ENCODE assay signal across 8 cellular contexts in genomic region chr12:40226652-40227051, GRCh38. TPM values are rescaled to one million over a fixed set of nuclear protein-coding genes. Genes with fewer than 3 reads are reported as not detected.
DNase-seq lines count a peak whose midpoint lies in the region; ATAC-seq and TF ChIP-seq lines count a peak whose summit lies in the region.

No MANE protein-coding gene starts in this region.

- H3K27me3 Mint-ChIP-seq in T-helper 17 cell: no peaks in the 10 kb centered on the region

- TF ChIP-seq EP300 in esophagus muscularis mucosa (IDR thresholded peaks at IDR 0.05) (no peak), sigmoid colon (IDR thresholded peaks at IDR 0.05) (no peak)

- H3K4me3 ChIP-seq in esophagus muscularis mucosa: peak overlapping the region; percentile 70 to 90 (median 82)
- H3K4me3 ChIP-seq in sigmoid colon: peak overlapping the region; percentile 62 to 84 (median 74)

- no peak overlapping the region for H3K27ac Mint-ChIP-seq in T-helper 17 cell

- WGBS in esophagus muscularis mucosa: 22% methylated on average over 4 of the region's 4 CpGs
- 60 to 72% methylated on average over 4 of the region's 4 CpGs for WGBS in sigmoid colon, 2 donors

- no peak for TF ChIP-seq POLR2A in esophagus muscularis mucosa (IDR thresholded peaks at IDR 0.05; ENCODE audit: low read depth)
- TF ChIP-seq POLR2A in sigmoid colon (IDR thresholded peaks at IDR 0.05): no peak

- DNase-seq in MV-4-11 (lab: John Stamatoyannopoulos, UW): peak; percentile 49
- DNase-seq in esophagus muscularis mucosa (ENCODE audit: extremely low spot score): peak; percentile 94
- peak; percentile 81 for DNase-seq in sigmoid colon
- no peak for DNase-seq in NCI-H1694 treated with DMSO at 0.1 percent for 48 hours (lab: John Stamatoyannopoulos, UW)
- no peak for DNase-seq in DMS 273 treated with DMSO at 0.1 percent for 48 hours (lab: John Stamatoyannopoulos, UW)
- DNase-seq in T-helper 17 cell: no peak

- intact Hi-C loops in esophagus muscularis mucosa (cut with DNase I) (no loop called here), sigmoid colon (cut with DNase I) (loop anchor here (10.0 kb wide), 2 partner anchors 462 to 782 kb away; partner anchors contain the start of gene KIF21A)

- ATAC-seq in GM18517 (IDR thresholded peaks at IDR 0.05; ENCODE audit: unreplicated experiment) (peak; percentile 17), HG03095 (IDR thresholded peaks at IDR 0.05; ENCODE audit: unreplicated experiment) (no peak), T-helper 17 cell (no peak)

- H3K4me1 Mint-ChIP-seq in T-helper 17 cell: peaks cover 4% of the 10 kb centered on the region

- TF ChIP-seq CTCF in esophagus muscularis mucosa (IDR thresholded peaks at IDR 0.05): no peak
- no peak for TF ChIP-seq CTCF in sigmoid colon (IDR thresholded peaks at IDR 0.05)

- no peaks in the 10 kb centered on the region for H3K36me3 ChIP-seq in esophagus muscularis mucosa
- H3K36me3 ChIP-seq in sigmoid colon: no peaks in the 10 kb centered on the region

- H3K36me3 Mint-ChIP-seq in T-helper 17 cell (ENCODE audit: low read depth): peaks cover 6% of the 10 kb centered on the region

- H3K27ac ChIP-seq in esophagus muscularis mucosa (replicated peaks in 1 of 4): peak overlapping the region; percentile 93 to 99 (median 97)
- H3K27ac ChIP-seq in sigmoid colon: peak overlapping the region; percentile 90 to 98 (median 94)

- H3K27me3 ChIP-seq in esophagus muscularis mucosa: no peaks in the 10 kb centered on the region
- H3K27me3 ChIP-seq in sigmoid colon: no peaks in the 10 kb centered on the region

- H3K9me3 ChIP-seq in esophagus muscularis mucosa (no peaks in the 10 kb centered on the region), sigmoid colon (no peaks in the 10 kb centered on the region), T-helper 17 cell (ENCODE audit: control insufficient read depth, low read length, poor library complexity, severe bottlenecking) (no peaks in the 10 kb centered on the region)

- H3K4me3 Mint-ChIP-seq in T-helper 17 cell: no peak overlapping the region

- H3K4me1 ChIP-seq in esophagus muscularis mucosa (peaks cover 11 to 55% (median 52%) of the 10 kb centered on the region in 4 donors), sigmoid colon (peaks cover 0 to 33% (median 22%) of the 10 kb centered on the region in 4 donors)

RNA-seq across cellular contexts. Expression of gene LRRK2, which starts 1.9 kb away (rescaled TPM):
- total RNA-seq in esophagus muscularis mucosa: 10 to 100 TPM; 24.0 to 32.8 (median 29.2) TPM
- 10 to 100 TPM; 18.7 to 29.9 (median 25.4) TPM for total RNA-seq in sigmoid colon
- polyA plus RNA-seq in sigmoid colon: 1 to 10 TPM in 2 of 3 donors, under 1 TPM in 1; 0.92 to 2.9 (median 1.8) TPM
- 1 to 10 TPM; 1.1 to 2.5 TPM for total RNA-seq in T-helper 17 cell

Comparison
In these comparisons a context has a peak if more than half of its experiments do, and no peak if none do; other contexts are left out.
1. DNase-seq: peak in MV-4-11 (single experiment), esophagus muscularis mucosa (single experiment) and sigmoid colon (single experiment); none in NCI-H1694 treated with DMSO at 0.1 percent for 48 hours (single experiment), DMS 273 treated with DMSO at 0.1 percent for 48 hours (single experiment) and T-helper 17 cell (0 of 3).
2. RNA of gene LRRK2, which starts 1.9 kb away (total RNA-seq): 24.0 to 32.8 TPM in esophagus muscularis mucosa and 18.7 to 29.9 TPM in sigmoid colon; 1.1 to 2.5 TPM in T-helper 17 cell; every median in the first group is over 4 times any median in the second.